In genomic region chr10:3122486-3123205, GRCh38 we compare ENCODE assay signal across 27 cellular contexts. TPM values are rescaled to one million over a fixed set of nuclear protein-coding genes. Genes with fewer than 3 reads are reported as not detected.
A peak's percentile ranks its signal among the peaks of the same experiment; 100 is the strongest.
DNase-seq lines count a peak whose midpoint lies in the region; ATAC-seq and TF ChIP-seq lines count a peak whose summit lies in the region.
"Had no signal": no experiment of that assay in that cellular context is flagged by ENCODE, and none has a peak within 500 bp of the region (broad histone marks: within the 10 kb centered on the region; RNA-seq: fewer than 3 reads in every experiment).

No MANE protein-coding gene starts in this region.

- DNase-seq in right cardiac atrium, result peak in 2 of 3 donors; percentile 25 to 29
- no peak for DNase-seq in left ventricle myocardium superior
- DNase-seq in RWPE2 (ENCODE audit: low spot score), result no peak
- DNase-seq in vagina (ENCODE audit: extremely low spot score in 2 of 2), result no peak
- DNase-seq in stimulated activated naive CD8-positive, alpha-beta T cell treated with anti-CD3 and anti-CD28 coated beads, Interleukin-15, amount 100 ng/mL, for 72 hours, result no peak
- DNase-seq in natural killer cell treated with Interleukin-12 subunit alpha and Interleukin-12 subunit beta and Interleukin-15 and Interleukin-18, amount 100 ng/mL, for 72 hours (ENCODE audit: low spot score), result no peak
- DNase-seq: ACHN; activated CD4-positive, alpha-beta T cell treated with anti-CD3 and anti-CD28 coated beads, Interleukin-2, amount 50 U/mL, for 4 hours; cortex of kidney; naive thymus-derived CD4-positive, alpha-beta T cell; NCI-H1048; NCI-H187; NCI-H2171; retina; stimulated activated CD4-positive, alpha-beta T cell treated with anti-CD3 and anti-CD28 coated beads, Interleukin-1b, Interleukin-23, amount 100 ng/mL, for 48 hours; stimulated activated CD8-positive, alpha-beta memory T cell treated with anti-CD3 and anti-CD28 coated beads, Interleukin-4, amount 100 ng/mL, for 48 hours; stomach; T-cell; tibial artery had no signal

- H3K27ac ChIP-seq in right cardiac atrium (ENCODE audit: low read length), result no peak overlapping the region
- no peak overlapping the region for H3K27ac ChIP-seq in RWPE2 (ENCODE audit: poor library complexity, severe bottlenecking)
- no peak overlapping the region for H3K27ac ChIP-seq in vagina
- H3K27ac ChIP-seq: gastroesophageal sphincter, hepatocyte, HL-60, left lung, stomach, tibial artery had no signal

- no peak for TF ChIP-seq POLR2A in vagina (IDR thresholded peaks at IDR 0.05)

- peaks cover 5% of the 10 kb centered on the region for H3K36me3 Mint-ChIP-seq in natural killer cell treated with Interleukin-12 subunit alpha and Interleukin-12 subunit beta and Interleukin-15 and Interleukin-18, amount 100 ng/mL, for 72 hours

- no peak overlapping the region for H3K4me3 ChIP-seq in right cardiac atrium (ENCODE audit: low read length)
- H3K4me3 ChIP-seq in RWPE2 (ENCODE audit: severe bottlenecking), result no peak overlapping the region
- H3K4me3 ChIP-seq in vagina, result no peak overlapping the region
- H3K4me3 ChIP-seq: gastroesophageal sphincter, hepatocyte, left lung, smooth muscle cell, stomach, tibial artery had no signal

- intact Hi-C loops in right cardiac atrium (cut with DNase I), result no loop called here
- intact Hi-C loops in left ventricle myocardium superior (cut with micrococcal nuclease), result no loop called here
- intact Hi-C loops in vagina (cut with DNase I), result no loop called here

- no peak overlapping the region for H3K4me3 Mint-ChIP-seq in stimulated activated naive CD8-positive, alpha-beta T cell treated with anti-CD3 and anti-CD28 coated beads, Interleukin-15, amount 100 ng/mL, for 72 hours
- no peak overlapping the region for H3K4me3 Mint-ChIP-seq in natural killer cell treated with Interleukin-12 subunit alpha and Interleukin-12 subunit beta and Interleukin-15 and Interleukin-18, amount 100 ng/mL, for 72 hours
- H3K4me3 Mint-ChIP-seq: activated naive CD8-positive, alpha-beta T cell; naive thymus-derived CD4-positive, alpha-beta T cell; T-cell had no signal

- peak overlapping the region in 1 of 2 donors; percentile 54 for H3K27ac Mint-ChIP-seq in stimulated activated naive CD8-positive, alpha-beta T cell treated with anti-CD3 and anti-CD28 coated beads, Interleukin-15, amount 100 ng/mL, for 72 hours
- no peak overlapping the region for H3K27ac Mint-ChIP-seq in natural killer cell treated with Interleukin-12 subunit alpha and Interleukin-12 subunit beta and Interleukin-15 and Interleukin-18, amount 100 ng/mL, for 72 hours
- H3K27ac Mint-ChIP-seq: activated naive CD8-positive, alpha-beta T cell; T-cell had no signal

- no peaks in the 10 kb centered on the region for H3K9me3 ChIP-seq in right cardiac atrium (ENCODE audit: control insufficient read depth, low read length)
- H3K9me3 ChIP-seq in RWPE2 (ENCODE audit: severe bottlenecking), result no peaks in the 10 kb centered on the region
- H3K9me3 ChIP-seq in vagina, result no peaks in the 10 kb centered on the region
- H3K9me3 ChIP-seq: gastroesophageal sphincter, stomach, tibial artery had no signal

- H3K36me3 ChIP-seq in RWPE2 (ENCODE audit: low read depth) (peaks cover 81% of the 10 kb centered on the region), vagina (peaks cover 0 to 9% of the 10 kb centered on the region in 2 donors)

- WGBS in right cardiac atrium, result 91% methylated on average over 27 of the region's 27 CpGs

- H3K9me3 Mint-ChIP-seq in stimulated activated naive CD8-positive, alpha-beta T cell treated with anti-CD3 and anti-CD28 coated beads, Interleukin-15, amount 100 ng/mL, for 72 hours, result no peaks in the 10 kb centered on the region
- H3K9me3 Mint-ChIP-seq in natural killer cell treated with Interleukin-12 subunit alpha and Interleukin-12 subunit beta and Interleukin-15 and Interleukin-18, amount 100 ng/mL, for 72 hours, result no peaks in the 10 kb centered on the region

- TF ChIP-seq CTCF in RWPE2 (IDR thresholded peaks at IDR 0.05; ENCODE audit: poor library complexity, severe bottlenecking) (no peak), vagina (IDR thresholded peaks at IDR 0.05) (no peak)

- H3K27me3 ChIP-seq in right cardiac atrium (ENCODE audit: control insufficient read depth, insufficient read depth), result no peaks in the 10 kb centered on the region
- no peaks in the 10 kb centered on the region for H3K27me3 ChIP-seq in RWPE2 (ENCODE audit: insufficient read depth, poor library complexity, severe bottlenecking)
- no peaks in the 10 kb centered on the region for H3K27me3 ChIP-seq in vagina
- H3K27me3 ChIP-seq: gastroesophageal sphincter, hepatocyte, left lung, stomach, tibial artery had no signal

- ATAC-seq in right cardiac atrium, result no peak
- ATAC-seq in left ventricle myocardium superior, result no peak
- ATAC-seq in RWPE2 (ENCODE audit: low read depth), result peak; percentile 26; the same call in 1 of the 3 replicates
- peak; percentile 40 for ATAC-seq in esophagus mucosa
- ATAC-seq in stimulated activated naive CD8-positive, alpha-beta T cell treated with anti-CD3 and anti-CD28 coated beads, Interleukin-15, amount 100 ng/mL, for 72 hours, result no peak
- no peak for ATAC-seq in HG02884 (IDR thresholded peaks at IDR 0.05; ENCODE audit: unreplicated experiment)
- ATAC-seq in natural killer cell treated with Interleukin-12 subunit alpha and Interleukin-12 subunit beta and Interleukin-15 and Interleukin-18, amount 100 ng/mL, for 72 hours, result no peak
- ATAC-seq: gastroesophageal sphincter; naive thymus-derived CD4-positive, alpha-beta T cell; T-cell had no signal

- H3K27me3 Mint-ChIP-seq in stimulated activated naive CD8-positive, alpha-beta T cell treated with anti-CD3 and anti-CD28 coated beads, Interleukin-15, amount 100 ng/mL, for 72 hours, result no peaks in the 10 kb centered on the region
- no peaks in the 10 kb centered on the region for H3K27me3 Mint-ChIP-seq in natural killer cell treated with Interleukin-12 subunit alpha and Interleukin-12 subunit beta and Interleukin-15 and Interleukin-18, amount 100 ng/mL, for 72 hours
- H3K27me3 Mint-ChIP-seq: activated naive CD8-positive, alpha-beta T cell; naive thymus-derived CD4-positive, alpha-beta T cell; T-cell had no signal

- no peaks in the 10 kb centered on the region for H3K4me1 Mint-ChIP-seq in stimulated activated naive CD8-positive, alpha-beta T cell treated with anti-CD3 and anti-CD28 coated beads, Interleukin-15, amount 100 ng/mL, for 72 hours
- H3K4me1 Mint-ChIP-seq in natural killer cell treated with Interleukin-12 subunit alpha and Interleukin-12 subunit beta and Interleukin-15 and Interleukin-18, amount 100 ng/mL, for 72 hours (ENCODE audit: low read depth in 2 of 2), result no peaks in the 10 kb centered on the region
- H3K4me1 Mint-ChIP-seq: naive thymus-derived CD4-positive, alpha-beta T cell; T-cell had no signal

- H3K4me1 ChIP-seq in right cardiac atrium (ENCODE audit: control insufficient read depth, insufficient read depth, low read length), result peaks cover 4% of the 10 kb centered on the region
- no peaks in the 10 kb centered on the region for H3K4me1 ChIP-seq in RWPE2 (ENCODE audit: insufficient read depth, poor library complexity, severe bottlenecking)
- H3K4me1 ChIP-seq in vagina, result peaks cover 19% of the 10 kb centered on the region
- H3K4me1 ChIP-seq: left lung had no signal

RNA-seq across cellular contexts. Expression of gene PITRM1, which starts 49.9 kb away (rescaled TPM):
- total RNA-seq in right cardiac atrium (10 to 100 TPM; 54.1 to 78.4 (median 73.3) TPM), left ventricle myocardium superior (94.5 TPM), esophagus mucosa (43.0 TPM), vagina (58.9 TPM)
- 67.8 TPM for polyA plus RNA-seq in right cardiac atrium
- 10 to 100 TPM; 70.4 to 99.9 TPM for total RNA-seq in natural killer cell treated with Interleukin-12 subunit alpha and Interleukin-12 subunit beta and Interleukin-15 and Interleukin-18, amount 100 ng/mL, for 72 hours

RNA-seq across cellular contexts. Expression of gene PFKP, which starts 55.3 kb away (rescaled TPM):
- total RNA-seq in right cardiac atrium, result 100 to 1,000 TPM in 3 of 4 donors, 10 to 100 TPM in 1; 88.7 to 120 (median 114) TPM
- polyA plus RNA-seq in right cardiac atrium, result 86.8 TPM
- total RNA-seq in left ventricle myocardium superior, result 178 TPM
- total RNA-seq in esophagus mucosa, result 78.2 TPM
- total RNA-seq in vagina, result 46.7 TPM
- total RNA-seq in natural killer cell treated with Interleukin-12 subunit alpha and Interleukin-12 subunit beta and Interleukin-15 and Interleukin-18, amount 100 ng/mL, for 72 hours, result 100 to 1,000 TPM; 199 to 239 TPM

Comparison
In these comparisons a context has a peak if more than half of its experiments do, and no peak if none do; other contexts are left out.
1. DNase-seq: peak in right cardiac atrium (2 of 3); none in left ventricle myocardium superior (single experiment), RWPE2 (single experiment), vagina (0 of 2), stimulated activated naive CD8-positive, alpha-beta T cell treated with anti-CD3 and anti-CD28 coated beads, Interleukin-15, amount 100 ng/mL, for 72 hours (0 of 2) and natural killer cell treated with Interleukin-12 subunit alpha and Interleukin-12 subunit beta and Interleukin-15 and Interleukin-18, amount 100 ng/mL, for 72 hours (single experiment).
2. ATAC-seq: peak in RWPE2 (single experiment) and esophagus mucosa (single experiment); none in right cardiac atrium (0 of 2), left ventricle myocardium superior (single experiment), stimulated activated naive CD8-positive, alpha-beta T cell treated with anti-CD3 and anti-CD28 coated beads, Interleukin-15, amount 100 ng/mL, for 72 hours (single experiment), HG02884 (single experiment) and natural killer cell treated with Interleukin-12 subunit alpha and Interleukin-12 subunit beta and Interleukin-15 and Interleukin-18, amount 100 ng/mL, for 72 hours (0 of 2).